ENCODE assay signal across 1 cellular context in genomic region chr17:42178817-42179216, GRCh38.
TF ChIP-seq lines count a peak whose summit lies in the region.

No MANE protein-coding gene starts in this region.

TF ChIP-seq in GM23338, 12 proteins besides CTCF, POLR2A, EP300 and RAD21:
- TF ChIP-seq ZNF462 (CRISPR knock-in tag; IDR thresholded peaks at IDR 0.05) (no peak), JUNB (IDR thresholded peaks at IDR 0.05; ENCODE audit: unreplicated experiment) (no peak), REST (IDR thresholded peaks at IDR 0.05; ENCODE audit: unreplicated experiment) (no peak), ZNF114 (CRISPR knock-in tag; IDR thresholded peaks at IDR 0.05) (no peak), ZNF331 (CRISPR knock-in tag; IDR thresholded peaks at IDR 0.05; ENCODE audit: low read depth) (no peak), EZH2 (IDR thresholded peaks at IDR 0.05; ENCODE audit: low read depth, unreplicated experiment) (no peak)
